Comparison of ENCODE assay signal across 17 cellular contexts in genomic region chr9:93010696-93011095, GRCh38. TPM values are rescaled to one million over a fixed set of nuclear protein-coding genes. Genes with fewer than 3 reads are reported as not detected.
DNase-seq lines count a peak whose midpoint lies in the region; TF ChIP-seq lines count a peak whose summit lies in the region.
"Had no signal": no experiment of that assay in that cellular context is flagged by ENCODE, and none has a peak within 500 bp of the region (broad histone marks: within the 10 kb centered on the region; RNA-seq: fewer than 3 reads in every experiment).

No MANE protein-coding gene starts in this region.

- no peaks in the 10 kb centered on the region for H3K27me3 Mint-ChIP-seq in T-helper 2 cell treated with Interferon-gamma antibody and Interleukin-4, amounts not matched to agents 5 μg/mL and 100 μg/mL, for 36 hours (ENCODE audit: low read depth)
- H3K27me3 Mint-ChIP-seq in CD4-positive, alpha-beta memory T cell, result no peaks in the 10 kb centered on the region
- H3K27me3 Mint-ChIP-seq in activated naive CD8-positive, alpha-beta T cell treated with anti-CD3 and anti-CD28 coated beads for 36 hours, result no peaks in the 10 kb centered on the region
- H3K27me3 Mint-ChIP-seq in nephron progenitor cell (ENCODE audit: low read depth, poor library complexity), result no peaks in the 10 kb centered on the region

- no peaks in the 10 kb centered on the region for H3K9me3 ChIP-seq in CD4-positive, alpha-beta memory T cell (ENCODE audit: control insufficient read depth in 1 of 2, low read length in 2 of 2)

- POLR2A ChIA-PET in CD4-positive, alpha-beta memory T cell (lab: Charles Lee; ENCODE audit: partially characterized antibody), result interaction anchor here (0.6 to 22.5 kb wide), 3 partner anchors 23 to 98 kb away, joined by 3 to 322 read pairs (median 3); no protein-coding TSS in a partner anchor

- H3K9me3 Mint-ChIP-seq in T-helper 2 cell treated with Interferon-gamma antibody and Interleukin-4, amounts not matched to agents 5 μg/mL and 100 μg/mL, for 36 hours, result no peaks in the 10 kb centered on the region
- peaks cover 0 to 2% (median 0%) of the 10 kb centered on the region in 8 donors for H3K9me3 Mint-ChIP-seq in CD4-positive, alpha-beta memory T cell
- H3K9me3 Mint-ChIP-seq in activated naive CD8-positive, alpha-beta T cell treated with anti-CD3 and anti-CD28 coated beads for 36 hours, result no peaks in the 10 kb centered on the region
- no peaks in the 10 kb centered on the region for H3K9me3 Mint-ChIP-seq in nephron progenitor cell

- peaks cover 58% of the 10 kb centered on the region for H3K36me3 Mint-ChIP-seq in T-helper 2 cell treated with Interferon-gamma antibody and Interleukin-4, amounts not matched to agents 5 μg/mL and 100 μg/mL, for 36 hours (ENCODE audit: low read depth)
- H3K36me3 Mint-ChIP-seq in CD4-positive, alpha-beta memory T cell, result peaks cover 36 to 76% of the 10 kb centered on the region in 2 donors
- H3K36me3 Mint-ChIP-seq in activated naive CD8-positive, alpha-beta T cell treated with anti-CD3 and anti-CD28 coated beads for 36 hours, result peaks cover 32% of the 10 kb centered on the region
- H3K36me3 Mint-ChIP-seq in nephron progenitor cell (ENCODE audit: low read depth), result no peaks in the 10 kb centered on the region

- peaks cover 4% of the 10 kb centered on the region for H3K4me1 Mint-ChIP-seq in T-helper 2 cell treated with Interferon-gamma antibody and Interleukin-4, amounts not matched to agents 5 μg/mL and 100 μg/mL, for 36 hours (ENCODE audit: low read depth)
- peaks cover 8 to 10% (median 10%) of the 10 kb centered on the region in 4 donors for H3K4me1 Mint-ChIP-seq in CD4-positive, alpha-beta memory T cell
- H3K4me1 Mint-ChIP-seq in activated naive CD8-positive, alpha-beta T cell treated with anti-CD3 and anti-CD28 coated beads for 36 hours, result peaks cover 14% of the 10 kb centered on the region
- H3K4me1 Mint-ChIP-seq in nephron progenitor cell, result peaks cover 10% of the 10 kb centered on the region

- no peak overlapping the region for H3K27ac ChIP-seq in CD4-positive, alpha-beta memory T cell (ENCODE audit: low read depth, low read length)
- H3K27ac ChIP-seq: C4-2B, parathyroid adenoma, skin epidermis had no signal

- CTCF ChIA-PET in CD4-positive, alpha-beta memory T cell (lab: Charles Lee; ENCODE audit: partially characterized antibody), result interaction anchor here (1.4 to 1.5 kb wide), 2 partner anchors 15 to 17 kb away, joined by 3 read pairs; no protein-coding TSS in a partner anchor

- peak overlapping the region; percentile 52 for H3K27ac Mint-ChIP-seq in T-helper 2 cell treated with Interferon-gamma antibody and Interleukin-4, amounts not matched to agents 5 μg/mL and 100 μg/mL, for 36 hours
- peak overlapping the region in 5 of 7 donors; percentile 35 to 83 (median 53) for H3K27ac Mint-ChIP-seq in CD4-positive, alpha-beta memory T cell
- peak overlapping the region; percentile 47 for H3K27ac Mint-ChIP-seq in activated naive CD8-positive, alpha-beta T cell treated with anti-CD3 and anti-CD28 coated beads for 36 hours
- peak overlapping the region; percentile 78 for H3K27ac Mint-ChIP-seq in nephron progenitor cell

- H3K36me3 ChIP-seq in CD4-positive, alpha-beta memory T cell (ENCODE audit: insufficient read depth, low read length), result peaks cover 72% of the 10 kb centered on the region

- no peak overlapping the region for H3K4me3 Mint-ChIP-seq in T-helper 2 cell treated with Interferon-gamma antibody and Interleukin-4, amounts not matched to agents 5 μg/mL and 100 μg/mL, for 36 hours
- no peak overlapping the region for H3K4me3 Mint-ChIP-seq in CD4-positive, alpha-beta memory T cell
- no peak overlapping the region for H3K4me3 Mint-ChIP-seq in activated naive CD8-positive, alpha-beta T cell treated with anti-CD3 and anti-CD28 coated beads for 36 hours
- H3K4me3 Mint-ChIP-seq in nephron progenitor cell, result no peak overlapping the region

- intact Hi-C loops in CD4-positive, alpha-beta memory T cell (cut with micrococcal nuclease), result no loop called here

- no peak for DNase-seq in T-helper 2 cell treated with Interferon-gamma antibody and Interleukin-4, amounts not matched to agents 5 μg/mL and 100 μg/mL, for 36 hours (ENCODE audit: low spot score)
- DNase-seq in T-helper 2 cell, result no peak
- DNase-seq in CD4-positive, alpha-beta memory T cell, result no peak
- no peak for DNase-seq in activated naive CD8-positive, alpha-beta T cell treated with anti-CD3 and anti-CD28 coated beads for 36 hours
- no peak for DNase-seq in nephron progenitor cell
- DNase-seq in amniotic stem cell (lab: John Stamatoyannopoulos, UW), result no peak
- DNase-seq in stimulated activated CD4-positive, alpha-beta T cell treated with anti-CD3 and anti-CD28 coated beads, Interleukin-2, amount 100 ng/mL, for 48 hours, result no peak
- DNase-seq in GM19240 (ENCODE audit: insufficient read length, low spot score), result no peak
- DNase-seq: cerebellar nuclear complex; NCI-H1436 treated with DMSO at 0.1 percent for 48 hours; stimulated activated CD4-positive, alpha-beta T cell treated with anti-CD3 and anti-CD28 coated beads, Interleukin-4, amount 100 ng/mL, for 24 hours had no signal

- TF ChIP-seq CTCF in nephron progenitor cell (IDR thresholded peaks at IDR 0.05), result no peak

- H3K4me3 ChIP-seq in CD4-positive, alpha-beta memory T cell (ENCODE audit: low read length in 2 of 2), result no peak overlapping the region
- H3K4me3 ChIP-seq: lung, skin epidermis had no signal

- H3K4me1 ChIP-seq in CD4-positive, alpha-beta memory T cell (ENCODE audit: insufficient read depth, low read length), result no peaks in the 10 kb centered on the region
- H3K4me1 ChIP-seq: parathyroid adenoma had no signal

- H3K27me3 ChIP-seq in CD4-positive, alpha-beta memory T cell (ENCODE audit: insufficient read depth, low read length), result no peaks in the 10 kb centered on the region

RNA-seq across cellular contexts. Expression of gene SUSD3, which starts 47.8 kb away (rescaled TPM):
- total RNA-seq in CD4-positive, alpha-beta memory T cell, result 10 to 100 TPM; 58.3 to 63.7 TPM
- polyA plus RNA-seq in CD4-positive, alpha-beta memory T cell, result 100 to 1,000 TPM; 149 to 199 TPM
- total RNA-seq in activated naive CD8-positive, alpha-beta T cell treated with anti-CD3 and anti-CD28 coated beads for 36 hours, result 10 to 100 TPM; 27.1 to 28.8 TPM
- total RNA-seq: A172, MCF 10A had no signal
